8 cellular contexts compared by ENCODE assay signal in genomic region chr17:8109669-8110455, GRCh38. TPM values are rescaled to one million over a fixed set of nuclear protein-coding genes. Genes with fewer than 3 reads are reported as not detected.
DNase-seq lines count a peak whose midpoint lies in the region; ATAC-seq and TF ChIP-seq lines count a peak whose summit lies in the region.

No MANE protein-coding gene starts in this region.

- H3K27ac Mint-ChIP-seq in activated T-helper 2 cell treated with anti-CD3 and anti-CD28 coated beads, Interferon-gamma antibody, Interleukin-2, Interleukin-4, amounts not matched to agents 10 μg/mL and 5 μg/mL and 100 μg/mL, durations not matched to agents 14 hours and 24 hours and 36 hours, result no peak overlapping the region

- H3K27me3 ChIP-seq in gastroesophageal sphincter (peaks cover 69% of the 10 kb centered on the region), prostate gland (replicated peaks; ENCODE audit: insufficient read depth) (no peaks in the 10 kb centered on the region)

- no peak for TF ChIP-seq EP300 in gastroesophageal sphincter (IDR thresholded peaks at IDR 0.05)

- H3K9me3 Mint-ChIP-seq in activated T-helper 2 cell treated with anti-CD3 and anti-CD28 coated beads, Interferon-gamma antibody, Interleukin-2, Interleukin-4, amounts not matched to agents 10 μg/mL and 5 μg/mL and 100 μg/mL, durations not matched to agents 14 hours and 24 hours and 36 hours, result no peaks in the 10 kb centered on the region

- TF ChIP-seq POLR2A in gastroesophageal sphincter (IDR thresholded peaks at IDR 0.05) (no peak), prostate gland (IDR thresholded peaks at IDR 0.05) (no peak)

- peak overlapping the region; percentile 23 for H3K4me3 Mint-ChIP-seq in activated T-helper 2 cell treated with anti-CD3 and anti-CD28 coated beads, Interferon-gamma antibody, Interleukin-2, Interleukin-4, amounts not matched to agents 10 μg/mL and 5 μg/mL and 100 μg/mL, durations not matched to agents 14 hours and 24 hours and 36 hours (ENCODE audit: low read depth)

- ATAC-seq in gastroesophageal sphincter, result peak; percentile 54
- ATAC-seq in HG02840 (IDR thresholded peaks at IDR 0.05; ENCODE audit: low FRiP score, unreplicated experiment), result no peak
- no peak for ATAC-seq in HG02852 (IDR thresholded peaks at IDR 0.05; ENCODE audit: unreplicated experiment)

- WGBS in gastroesophageal sphincter (ENCODE audit: low coverage in 1 of 2), 2 donors, result 11 to 15% methylated on average over 8 to 17 of the region's 61 CpGs
- WGBS in prostate gland, result 11% methylated on average over 48 of the region's 61 CpGs

- DNase-seq in NCI-H2029 (lab: John Stamatoyannopoulos, UW) (peak; percentile 11), NCI-H2029 treated with DMSO at 0.1 percent for 48 hours (lab: John Stamatoyannopoulos, UW) (no peak), NOMO-1 treated with DMSO at 0.1 percent for 48 hours (lab: John Stamatoyannopoulos, UW; ENCODE audit: unreplicated experiment) (peak; percentile 17), prostate gland (ENCODE audit: low spot score) (peak; percentile 65)
- peak; percentile 64 for DNase-seq in activated T-helper 2 cell treated with anti-CD3 and anti-CD28 coated beads, Interferon-gamma antibody, Interleukin-2, Interleukin-4, amounts not matched to agents 10 μg/mL and 5 μg/mL and 100 μg/mL, durations not matched to agents 14 hours and 24 hours and 36 hours (ENCODE audit: low spot score)

- peaks cover 33% of the 10 kb centered on the region for H3K27me3 Mint-ChIP-seq in activated T-helper 2 cell treated with anti-CD3 and anti-CD28 coated beads, Interferon-gamma antibody, Interleukin-2, Interleukin-4, amounts not matched to agents 10 μg/mL and 5 μg/mL and 100 μg/mL, durations not matched to agents 14 hours and 24 hours and 36 hours (ENCODE audit: low read depth)

- intact Hi-C loops in activated T-helper 2 cell treated with anti-CD3 and anti-CD28 coated beads, Interferon-gamma antibody, Interleukin-2, Interleukin-4, amounts not matched to agents 10 μg/mL and 5 μg/mL and 100 μg/mL, durations not matched to agents 14 hours and 24 hours and 36 hours (cut with micrococcal nuclease), result loop anchor here (2.0 to 10.0 kb wide), 2 partner anchors 17 to 45 kb away; no protein-coding TSS in a partner anchor
- intact Hi-C loops in prostate gland (cut with DNase I), result no loop called here

- H3K27ac ChIP-seq in gastroesophageal sphincter (no peak overlapping the region), prostate gland (no peak overlapping the region)

- H3K36me3 ChIP-seq in gastroesophageal sphincter (no peaks in the 10 kb centered on the region), prostate gland (no peaks in the 10 kb centered on the region)

- peaks cover 0 to 10% (median 7%) of the 10 kb centered on the region in 3 donors for H3K4me1 ChIP-seq in gastroesophageal sphincter
- no peaks in the 10 kb centered on the region for H3K4me1 ChIP-seq in prostate gland (replicated peaks)

- H3K4me1 Mint-ChIP-seq in activated T-helper 2 cell treated with anti-CD3 and anti-CD28 coated beads, Interferon-gamma antibody, Interleukin-2, Interleukin-4, amounts not matched to agents 10 μg/mL and 5 μg/mL and 100 μg/mL, durations not matched to agents 14 hours and 24 hours and 36 hours (ENCODE audit: low read depth), result peaks cover 2% of the 10 kb centered on the region

- peak in 3 of 4 experiments; percentile 43 to 85 (median 69) for TF ChIP-seq CTCF in gastroesophageal sphincter (IDR thresholded peaks at IDR 0.05)
- peak; percentile 71 to 94 (median 80) for TF ChIP-seq CTCF in prostate gland (IDR thresholded peaks at IDR 0.05)

- H3K9me3 ChIP-seq in gastroesophageal sphincter, result no peaks in the 10 kb centered on the region
- H3K9me3 ChIP-seq in prostate gland, result no peaks in the 10 kb centered on the region

- peak overlapping the region in 1 of 2 donors; percentile 16 for H3K4me3 ChIP-seq in gastroesophageal sphincter
- H3K4me3 ChIP-seq in prostate gland, result peak overlapping the region; percentile 24 to 36

- H3K36me3 Mint-ChIP-seq in activated T-helper 2 cell treated with anti-CD3 and anti-CD28 coated beads, Interferon-gamma antibody, Interleukin-2, Interleukin-4, amounts not matched to agents 10 μg/mL and 5 μg/mL and 100 μg/mL, durations not matched to agents 14 hours and 24 hours and 36 hours (ENCODE audit: low read depth), result no peaks in the 10 kb centered on the region

RNA-seq across cellular contexts. Expression of gene ALOXE3, which starts 8.5 kb away (rescaled TPM):
- total RNA-seq in activated T-helper 2 cell treated with anti-CD3 and anti-CD28 coated beads, Interferon-gamma antibody, Interleukin-2, Interleukin-4, amounts not matched to agents 10 μg/mL and 5 μg/mL and 100 μg/mL, durations not matched to agents 14 hours and 24 hours and 36 hours, result not detected in 2 replicates
- total RNA-seq in gastroesophageal sphincter (under 1 TPM in 1 of 4 donors, not detected in 3; 0.37 TPM), prostate gland (1 to 10 TPM in 1 of 2 donors, not detected in 1; 2.4 TPM)

RNA-seq across cellular contexts. Expression of gene HES7, which starts 14.0 kb away (rescaled TPM):
- total RNA-seq in activated T-helper 2 cell treated with anti-CD3 and anti-CD28 coated beads, Interferon-gamma antibody, Interleukin-2, Interleukin-4, amounts not matched to agents 10 μg/mL and 5 μg/mL and 100 μg/mL, durations not matched to agents 14 hours and 24 hours and 36 hours, result 2.4 and 3.1 TPM in 2 replicates
- total RNA-seq in gastroesophageal sphincter (under 1 TPM in 2 of 4 donors, not detected in 2; 0.89 to 0.94 TPM), prostate gland (under 1 TPM in 1 of 2 donors, not detected in 1; 0.34 TPM)

RNA-seq across cellular contexts. Expression of gene ALOX12B, which starts 22.3 kb away (rescaled TPM):
- total RNA-seq in activated T-helper 2 cell treated with anti-CD3 and anti-CD28 coated beads, Interferon-gamma antibody, Interleukin-2, Interleukin-4, amounts not matched to agents 10 μg/mL and 5 μg/mL and 100 μg/mL, durations not matched to agents 14 hours and 24 hours and 36 hours, result 0.87 and 1.4 TPM in 2 replicates
- total RNA-seq in gastroesophageal sphincter, result under 1 TPM in 1 of 4 donors, not detected in 3; 0.17 TPM
- total RNA-seq in prostate gland, result under 1 TPM; 0.18 to 0.40 TPM

RNA-seq across cellular contexts. Expression of gene PER1, which starts 42.3 kb away (rescaled TPM):
- total RNA-seq in activated T-helper 2 cell treated with anti-CD3 and anti-CD28 coated beads, Interferon-gamma antibody, Interleukin-2, Interleukin-4, amounts not matched to agents 10 μg/mL and 5 μg/mL and 100 μg/mL, durations not matched to agents 14 hours and 24 hours and 36 hours, result 41.8 and 43.2 TPM in 2 replicates
- total RNA-seq in gastroesophageal sphincter (100 to 1,000 TPM in 3 of 4 donors, 10 to 100 TPM in 1; 67.1 to 188 (median 136) TPM), prostate gland (100 to 1,000 TPM; 119 to 142 TPM)

RNA-seq across cellular contexts. Expression of gene VAMP2, which starts 52.9 kb away (rescaled TPM):
- total RNA-seq in activated T-helper 2 cell treated with anti-CD3 and anti-CD28 coated beads, Interferon-gamma antibody, Interleukin-2, Interleukin-4, amounts not matched to agents 10 μg/mL and 5 μg/mL and 100 μg/mL, durations not matched to agents 14 hours and 24 hours and 36 hours, result 44.6 and 44.7 TPM in 2 replicates
- total RNA-seq in gastroesophageal sphincter (10 to 100 TPM; 14.6 to 39.8 (median 33.4) TPM), prostate gland (10 to 100 TPM; 34.2 to 65.2 TPM)
